ENCODE assay signal across 30 cellular contexts in genomic region chr9:14561929-14562386, GRCh38.
DNase-seq lines count a peak whose midpoint lies in the region; ATAC-seq and TF ChIP-seq lines count a peak whose summit lies in the region.
"Had no signal": no experiment of that assay in that cellular context is flagged by ENCODE, and none has a peak within 500 bp of the region (broad histone marks: within the 10 kb centered on the region; RNA-seq: fewer than 3 reads in every experiment).

No MANE protein-coding gene starts in this region.

- H3K36me3 ChIP-seq in GM23338 (ENCODE audit: insufficient read depth) = no peaks in the 10 kb centered on the region
- H3K36me3 ChIP-seq in psoas muscle (ENCODE audit: insufficient read depth in 1 of 2, low read depth in 1 of 2) = no peaks in the 10 kb centered on the region
- H3K36me3 ChIP-seq: Peyer's patch, tibial artery had no signal

- H3K4me1 Mint-ChIP-seq in GM23338 (peaks cover 18% of the 10 kb centered on the region), nephron progenitor cell (peaks cover 69% of the 10 kb centered on the region)
- H3K4me1 Mint-ChIP-seq in activated T-helper 17 cell treated with anti-CD3 and anti-CD28 coated beads, Interleukin-2, amount 50 U/mL, for 72 hours = no peaks in the 10 kb centered on the region
- H3K4me1 Mint-ChIP-seq: naive B cell; stimulated activated naive B cell treated with anti-CD40 and anti-IgM and Interleukin-4, amounts not matched to agents 10 μg/mL and 1 μg/mL and 100 μg/mL, for 72 hours had no signal

- no peaks in the 10 kb centered on the region for H3K27me3 ChIP-seq in GM23338 (ENCODE audit: insufficient read depth)
- H3K27me3 ChIP-seq in psoas muscle (ENCODE audit: insufficient read depth in 3 of 3, low read length in 2 of 3) = no peaks in the 10 kb centered on the region
- H3K27me3 ChIP-seq: Peyer's patch had no signal

- no peaks in the 10 kb centered on the region; the same call in 2 of the 3 replicates for H3K9me3 Mint-ChIP-seq in GM23338
- H3K9me3 Mint-ChIP-seq in nephron progenitor cell = no peaks in the 10 kb centered on the region
- no peaks in the 10 kb centered on the region for H3K9me3 Mint-ChIP-seq in activated T-helper 17 cell treated with anti-CD3 and anti-CD28 coated beads, Interleukin-2, amount 50 U/mL, for 72 hours

- H3K36me3 Mint-ChIP-seq in GM23338 (ENCODE audit: low read depth) (no peaks in the 10 kb centered on the region), nephron progenitor cell (ENCODE audit: low read depth) (no peaks in the 10 kb centered on the region)
- H3K36me3 Mint-ChIP-seq in activated T-helper 17 cell treated with anti-CD3 and anti-CD28 coated beads, Interleukin-2, amount 50 U/mL, for 72 hours (ENCODE audit: low read depth) = no peaks in the 10 kb centered on the region
- H3K36me3 Mint-ChIP-seq: activated naive CD4-positive, alpha-beta T cell treated with anti-CD3 and anti-CD28 coated beads, Interleukin-2, amount 10 ng/mL, durations not matched to agents 7 days and 5 days; CD4-positive, CD25-positive, alpha-beta regulatory T cell; naive B cell had no signal

- peaks cover 3% of the 10 kb centered on the region for H3K27me3 Mint-ChIP-seq in GM23338 (ENCODE audit: insufficient read depth, low read depth, poor library complexity)
- H3K27me3 Mint-ChIP-seq in nephron progenitor cell (ENCODE audit: low read depth, poor library complexity) = peaks cover under 1% of the 10 kb centered on the region
- peaks cover 7% of the 10 kb centered on the region for H3K27me3 Mint-ChIP-seq in activated T-helper 17 cell treated with anti-CD3 and anti-CD28 coated beads, Interleukin-2, amount 50 U/mL, for 72 hours
- H3K27me3 Mint-ChIP-seq: activated naive CD4-positive, alpha-beta T cell treated with anti-CD3 and anti-CD28 coated beads, Interleukin-2, amount 10 ng/mL, durations not matched to agents 7 days and 5 days; stimulated activated naive B cell treated with anti-CD40 and anti-IgM and Interleukin-4, amounts not matched to agents 10 μg/mL and 1 μg/mL and 100 μg/mL, for 72 hours had no signal

- H3K27ac ChIP-seq in GM23338 (ENCODE audit: low read depth) = no peak overlapping the region
- H3K27ac ChIP-seq in psoas muscle = no peak overlapping the region
- no peak overlapping the region for H3K27ac ChIP-seq in RWPE1
- H3K27ac ChIP-seq: epithelial cell of prostate, GM23248, Peyer's patch, tibial artery had no signal

- CTCF ChIA-PET in RWPE1 (lab: Yijun Ruan, JAX) = no interaction called here

- H3K4me3 ChIP-seq in GM23338 = no peak overlapping the region
- no peak overlapping the region for H3K4me3 ChIP-seq in psoas muscle
- H3K4me3 ChIP-seq: GM23248, Peyer's patch, tibial artery had no signal

- peak overlapping the region; percentile 59 for H3K4me2 ChIP-seq in GM23338

- H3K4me3 Mint-ChIP-seq in GM23338 (no peak overlapping the region; the same call in 2 of the 3 replicates), nephron progenitor cell (peak overlapping the region; percentile 42)
- H3K4me3 Mint-ChIP-seq in activated T-helper 17 cell treated with anti-CD3 and anti-CD28 coated beads, Interleukin-2, amount 50 U/mL, for 72 hours = no peak overlapping the region
- H3K4me3 Mint-ChIP-seq: activated CD8-positive, alpha-beta T cell treated with anti-CD3 and anti-CD28 coated beads, Interleukin-2, amount 10 ng/mL, durations not matched to agents 7 days and 5 days; activated naive CD4-positive, alpha-beta T cell treated with anti-CD3 and anti-CD28 coated beads, Interleukin-2, amount 10 ng/mL, durations not matched to agents 7 days and 5 days; activated T-cell treated with anti-CD3 and anti-CD28 coated beads, Interleukin-2, amount 50 U/mL, for 24 hours; CD4-positive, CD25-positive, alpha-beta regulatory T cell; naive B cell; stimulated activated naive B cell treated with anti-CD40 and anti-IgM and Interleukin-4, amounts not matched to agents 10 μg/mL and 1 μg/mL and 100 μg/mL, for 72 hours had no signal

- 35 to 48% (median 40%) methylated on average over 9 of the region's 9 CpGs for WGBS in psoas muscle, 3 donors

- peaks cover 11% of the 10 kb centered on the region for H3K4me1 ChIP-seq in GM23338 (ENCODE audit: insufficient read depth)
- no peaks in the 10 kb centered on the region for H3K4me1 ChIP-seq in psoas muscle
- H3K4me1 ChIP-seq: Peyer's patch, tibial artery had no signal

- POLR2A ChIA-PET in RWPE1 (lab: Yijun Ruan, JAX; ENCODE audit: low non-redundant PET) = no interaction called here

- H2AFZ ChIP-seq in GM23338 = peak overlapping the region; percentile 96
- H2AFZ ChIP-seq: GM23248 had no signal

- DNase-seq in GM23338 (ENCODE audit: low spot score) (peak; percentile 53), NCI-H146 (lab: John Stamatoyannopoulos, UW) (peak; percentile 93), ecto neural progenitor cell (ENCODE audit: low spot score) (peak; percentile 67), nephron progenitor cell (peak; percentile 66), psoas muscle (no peak), RWPE1 (ENCODE audit: low spot score) (no peak)
- DNase-seq: activated CD4-positive, CD25-positive, alpha-beta regulatory T cell; activated CD8-positive, alpha-beta T cell treated with anti-CD3 and anti-CD28 coated beads, Interleukin-2, amount 10 ng/mL, durations not matched to agents 7 days and 5 days; activated naive CD4-positive, alpha-beta T cell treated with anti-CD3 and anti-CD28 coated beads, Interleukin-2, amount 10 ng/mL, durations not matched to agents 7 days and 5 days; activated T-cell treated with anti-CD3 and anti-CD28 coated beads, Interleukin-2, amount 50 U/mL, for 24 hours; caudate nucleus; CD4-positive, CD25-positive, alpha-beta regulatory T cell; DMS153; foreskin fibroblast; GF-D8; GM23248; Karpas-422; kidney; naive B cell; NCI-H1105; NCI-H2227 treated with DMSO at 0.1 percent for 48 hours; Peyer's patch; stimulated activated CD4-positive, alpha-beta T cell treated with anti-CD3 and anti-CD28 coated beads, Interleukin-1b, Interleukin-23, amount 100 ng/mL, for 48 hours; stimulated activated naive B cell treated with anti-CD40 and anti-IgM and Interleukin-4, amounts not matched to agents 10 μg/mL and 1 μg/mL and 100 μg/mL, for 72 hours; T-helper 9 cell; tibial artery had no signal

- H3K9me2 ChIP-seq in GM23338 (ENCODE audit: insufficient read depth) = peaks cover 12% of the 10 kb centered on the region; the same call in 1 of the 2 replicates

- H3K27ac Mint-ChIP-seq in GM23338 (peak overlapping the region; percentile 41; the same call in 1 of the 2 replicates), nephron progenitor cell (peak overlapping the region; percentile 95)
- H3K27ac Mint-ChIP-seq in activated T-helper 17 cell treated with anti-CD3 and anti-CD28 coated beads, Interleukin-2, amount 50 U/mL, for 72 hours = no peak overlapping the region
- H3K27ac Mint-ChIP-seq: activated CD8-positive, alpha-beta T cell treated with anti-CD3 and anti-CD28 coated beads, Interleukin-2, amount 10 ng/mL, durations not matched to agents 7 days and 5 days; activated naive CD4-positive, alpha-beta T cell treated with anti-CD3 and anti-CD28 coated beads, Interleukin-2, amount 10 ng/mL, durations not matched to agents 7 days and 5 days; activated T-cell treated with anti-CD3 and anti-CD28 coated beads, Interleukin-2, amount 50 U/mL, for 24 hours; CD4-positive, CD25-positive, alpha-beta regulatory T cell; stimulated activated naive B cell treated with anti-CD40 and anti-IgM and Interleukin-4, amounts not matched to agents 10 μg/mL and 1 μg/mL and 100 μg/mL, for 72 hours had no signal

- H3K9me3 ChIP-seq in psoas muscle = no peaks in the 10 kb centered on the region
- H3K9me3 ChIP-seq: Peyer's patch, tibial artery had no signal

- no peaks in the 10 kb centered on the region for H4K20me1 ChIP-seq in GM23338 (replicated peaks; ENCODE audit: insufficient read depth)

- no peaks in the 10 kb centered on the region for H3F3A ChIP-seq in GM23338 (replicated peaks; ENCODE audit: low read depth)

- TF ChIP-seq CTCF in GM23338 (conservative IDR thresholded peaks at IDR 0.05; ENCODE audit: low read depth in 2 of 2) = no peak
- TF ChIP-seq CTCF in nephron progenitor cell (IDR thresholded peaks at IDR 0.05) = no peak
- TF ChIP-seq CTCF in psoas muscle (IDR thresholded peaks at IDR 0.05) = no peak
- no peak for TF ChIP-seq CTCF in RWPE1 (conservative IDR thresholded peaks at IDR 0.05; ENCODE audit: low read depth)

- intact Hi-C loops in psoas muscle (cut with DNase I) = no loop called here

- H3K79me2 ChIP-seq in GM23338 (replicated peaks; ENCODE audit: insufficient read depth) = no peaks in the 10 kb centered on the region

- ATAC-seq in GM23338 (peak; percentile 94), psoas muscle (no peak), HG02981 (IDR thresholded peaks at IDR 0.05; ENCODE audit: unreplicated experiment) (no peak)
- ATAC-seq in activated T-helper 17 cell treated with anti-CD3 and anti-CD28 coated beads, Interleukin-2, amount 50 U/mL, for 72 hours (replicated peaks) = no peak
- ATAC-seq: activated CD8-positive, alpha-beta T cell treated with anti-CD3 and anti-CD28 coated beads, Interleukin-2, amount 10 ng/mL, durations not matched to agents 7 days and 5 days; SK-N-SH treated with all-trans-retinoic acid at 6 μM for 48 hours; stimulated activated naive B cell treated with anti-CD40 and anti-IgM and Interleukin-4, amounts not matched to agents 10 μg/mL and 1 μg/mL and 100 μg/mL, for 72 hours had no signal

TF ChIP-seq in GM23338, 12 proteins besides CTCF, POLR2A, EP300 and RAD21 (continues in another document):
- TF ChIP-seq ZNF114 (CRISPR knock-in tag; IDR thresholded peaks at IDR 0.05) = no peak
- TF ChIP-seq ZNF331 (CRISPR knock-in tag; IDR thresholded peaks at IDR 0.05; ENCODE audit: low read depth) = no peak
- no peak for TF ChIP-seq CREB1 (CRISPR knock-in tag; IDR thresholded peaks at IDR 0.05; ENCODE audit: low read depth)
- no peak for TF ChIP-seq STAT1 (IDR thresholded peaks at IDR 0.05; ENCODE audit: unreplicated experiment)
- TF ChIP-seq, protein P1, sequence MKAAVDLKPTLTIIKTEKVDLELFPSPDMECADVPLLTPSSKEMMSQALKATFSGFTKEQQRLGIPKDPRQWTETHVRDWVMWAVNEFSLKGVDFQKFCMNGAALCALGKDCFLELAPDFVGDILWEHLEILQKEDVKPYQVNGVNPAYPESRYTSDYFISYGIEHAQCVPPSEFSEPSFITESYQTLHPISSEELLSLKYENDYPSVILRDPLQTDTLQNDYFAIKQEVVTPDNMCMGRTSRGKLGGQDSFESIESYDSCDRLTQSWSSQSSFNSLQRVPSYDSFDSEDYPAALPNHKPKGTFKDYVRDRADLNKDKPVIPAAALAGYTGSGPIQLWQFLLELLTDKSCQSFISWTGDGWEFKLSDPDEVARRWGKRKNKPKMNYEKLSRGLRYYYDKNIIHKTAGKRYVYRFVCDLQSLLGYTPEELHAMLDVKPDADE (IDR thresholded peaks at IDR 0.05) = no peak

Comparison
In these comparisons a context has a peak if more than half of its experiments do, and no peak if none do; other contexts are left out.
1. DNase-seq: peak in GM23338 (single experiment), NCI-H146 (single experiment), ecto neural progenitor cell (single experiment) and nephron progenitor cell (single experiment); none in psoas muscle (0 of 2) and RWPE1 (single experiment).